ENCODE assay signal across 22 cellular contexts in the genomic region with DNA sequence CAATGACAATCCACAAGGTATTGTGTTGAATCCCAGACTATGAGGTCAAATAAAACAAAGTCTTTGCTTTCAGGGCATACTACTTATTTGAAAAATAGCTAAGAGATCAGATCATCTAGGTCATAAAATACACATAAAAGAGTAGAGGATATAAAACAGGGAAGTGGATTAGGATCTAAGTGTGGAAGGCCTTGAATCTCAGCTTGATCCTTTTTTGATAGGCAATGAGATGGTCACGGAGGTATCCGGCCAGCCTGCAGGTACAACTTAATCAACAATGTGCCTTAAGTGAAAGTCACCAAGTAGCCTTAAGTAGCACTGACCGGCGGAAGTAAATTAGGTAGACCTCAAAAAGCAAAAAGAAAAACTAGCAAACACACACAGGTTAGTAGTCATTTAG.
DNase-seq lines count a peak whose midpoint lies in the region; ATAC-seq, FAIRE-seq and TF ChIP-seq lines count a peak whose summit lies in the region.
"Had no signal": no experiment of that assay in that cellular context is flagged by ENCODE, and none has a peak within 500 bp of the region (broad histone marks: within the 10 kb centered on the region; RNA-seq: fewer than 3 reads in every experiment).

No MANE protein-coding gene starts in this region.

- H3K4me2 ChIP-seq in PC-9 = no peak overlapping the region
- H3K4me2 ChIP-seq: BLaER1 treated with 17β-estradiol and CSF1 and Interleukin-3, amounts not matched to agents 10 nM and 100 nM had no signal

- DNase-seq in H54 (ENCODE audit: insufficient read length, low spot score) (no peak), PC-9 (no peak), foreskin keratinocyte (no peak), MG63 (no peak), upper lobe of right lung (no peak)
- no peak for DNase-seq in activated CD4-positive, alpha-beta T cell treated with anti-CD3 and anti-CD28 coated beads for 1 hour
- DNase-seq: Caco-2; CD4-positive, alpha-beta memory T cell; NCI-H1105 treated with DMSO at 0.1 percent for 48 hours; NCI-H2081; NCI-H2171; NCI-H345; NCI-H524; NCI-H774; NK-92 treated with Interleukin-12 subunit alpha and Interleukin-12 subunit beta, amount 100 ng/mL, for 24 hours; Right ventricle myocardium superior had no signal

- H3K4me1 ChIP-seq in PC-9 (replicated peaks; ENCODE audit: insufficient read depth) (peaks cover 10% of the 10 kb centered on the region; the same call in 1 of the 2 replicates), foreskin keratinocyte (peaks cover 6% of the 10 kb centered on the region), upper lobe of right lung (no peaks in the 10 kb centered on the region)
- H3K4me1 ChIP-seq: BLaER1 treated with 17β-estradiol and CSF1 and Interleukin-3, amounts not matched to agents 10 nM and 100 nM; Caco-2 had no signal

- no peaks in the 10 kb centered on the region for H3K79me2 ChIP-seq in PC-9 (ENCODE audit: low read depth)

- BruUV-seq in PC-9 (replicated peaks; lab: Mats Ljungman, UMichigan) = no TSS peak

- CTCF ChIA-PET in PC-9 (lab: Charles Lee) = no interaction called here

- H3K9me3 ChIP-seq in PC-9 (ENCODE audit: insufficient read depth, low read depth) (no peaks in the 10 kb centered on the region; the same call in 1 of the 2 replicates), MG63 (no peaks in the 10 kb centered on the region; the same call in 1 of the 2 replicates), upper lobe of right lung (no peaks in the 10 kb centered on the region)
- H3K9me3 ChIP-seq: BLaER1 treated with 17β-estradiol and CSF1 and Interleukin-3, amounts not matched to agents 10 nM and 100 nM; Caco-2 had no signal

- TF ChIP-seq POLR2A in H54 (IDR thresholded peaks at IDR 0.05; ENCODE audit: low read depth, low read length) = no peak

- H4K20me1 ChIP-seq in PC-9 (ENCODE audit: insufficient read depth) = no peaks in the 10 kb centered on the region
- H4K20me1 ChIP-seq: BLaER1 treated with 17β-estradiol and CSF1 and Interleukin-3, amounts not matched to agents 10 nM and 100 nM had no signal

- H3K27me3 ChIP-seq in PC-9 (ENCODE audit: insufficient read depth, low read depth) (no peaks in the 10 kb centered on the region), foreskin keratinocyte (no peaks in the 10 kb centered on the region), MG63 (no peaks in the 10 kb centered on the region), upper lobe of right lung (no peaks in the 10 kb centered on the region)
- H3K27me3 ChIP-seq: BLaER1 treated with 17β-estradiol and CSF1 and Interleukin-3, amounts not matched to agents 10 nM and 100 nM had no signal

- no peaks in the 10 kb centered on the region for H3K9me2 ChIP-seq in PC-9 (ENCODE audit: insufficient read depth)

- intact Hi-C loops in PC-9 (cut with micrococcal nuclease; ENCODE audit: unreplicated experiment) (no loop called here), upper lobe of right lung (cut with DNase I) (no loop called here)

- H3K36me3 ChIP-seq in PC-9 (ENCODE audit: low read depth) (no peaks in the 10 kb centered on the region), MG63 (no peaks in the 10 kb centered on the region), upper lobe of right lung (no peaks in the 10 kb centered on the region)
- H3K36me3 ChIP-seq: BLaER1 treated with 17β-estradiol and CSF1 and Interleukin-3, amounts not matched to agents 10 nM and 100 nM had no signal

- H3K27ac ChIP-seq in PC-9 (peak overlapping the region; percentile 74), foreskin keratinocyte (peak overlapping the region; percentile 54), upper lobe of right lung (no peak overlapping the region)
- H3K27ac ChIP-seq: BLaER1 treated with 17β-estradiol and CSF1 and Interleukin-3, amounts not matched to agents 10 nM and 100 nM had no signal

- no peak overlapping the region for H2AFZ ChIP-seq in PC-9

- peaks cover 6% of the 10 kb centered on the region; the same call in 1 of the 2 replicates for H3F3A ChIP-seq in PC-9 (ENCODE audit: insufficient read depth, low read depth)

- H3K4me3 ChIP-seq in PC-9 (no peak overlapping the region), MG63 (no peak overlapping the region), upper lobe of right lung (no peak overlapping the region)
- H3K4me3 ChIP-seq: BLaER1 treated with 17β-estradiol and CSF1 and Interleukin-3, amounts not matched to agents 10 nM and 100 nM; K562 had no signal

- POLR2A ChIA-PET in PC-9 (lab: Charles Lee; ENCODE audit: unreplicated experiment) = no interaction called here

- TF ChIP-seq CTCF in PC-9 (conservative IDR thresholded peaks at IDR 0.05) (no peak), foreskin keratinocyte (conservative IDR thresholded peaks at IDR 0.05) (no peak), upper lobe of right lung (IDR thresholded peaks at IDR 0.05) (no peak)

- ATAC-seq in foreskin keratinocyte (no peak), GM19023 (IDR thresholded peaks at IDR 0.05; ENCODE audit: unreplicated experiment) (no peak), upper lobe of right lung (no peak)
- ATAC-seq: K562 had no signal

- peak; percentile 62 for FAIRE-seq in H54 (lab: Jason Lieb, UNC)
- FAIRE-seq: GM12891, GM18507, H1, K562 had no signal
